9 cellular contexts compared by ENCODE assay signal in genomic region chr2:88857951-88858406, GRCh38.
DNase-seq lines count a peak whose midpoint lies in the region; ATAC-seq and TF ChIP-seq lines count a peak whose summit lies in the region.
"Had no signal": no experiment of that assay in that cellular context is flagged by ENCODE, and none has a peak within 500 bp of the region (broad histone marks: within the 10 kb centered on the region; RNA-seq: fewer than 3 reads in every experiment).

No MANE protein-coding gene starts in this region.

- H3K4me1 ChIP-seq in NT2/D1 (ENCODE audit: insufficient read depth, insufficient read length) = no peaks in the 10 kb centered on the region
- no peaks in the 10 kb centered on the region for H3K4me1 ChIP-seq in adrenal gland (replicated peaks in 1 of 2)

- no peak overlapping the region for H3K27ac ChIP-seq in adrenal gland
- H3K27ac ChIP-seq: SK-N-MC had no signal

- H3K9ac ChIP-seq in NT2/D1 (ENCODE audit: insufficient read length, low read depth) = no peak overlapping the region

- intact Hi-C loops in adrenal gland (cut with DNase I) = no loop called here

- no peak for TF ChIP-seq POLR2A in adrenal gland (IDR thresholded peaks at IDR 0.05)

- H3K36me3 ChIP-seq in H7 (replicated peaks; ENCODE audit: control insufficient read depth, insufficient read depth, low read length) = no peaks in the 10 kb centered on the region
- H3K36me3 ChIP-seq in NT2/D1 (ENCODE audit: insufficient read depth, insufficient read length, low read length) = no peaks in the 10 kb centered on the region
- no peaks in the 10 kb centered on the region for H3K36me3 ChIP-seq in adrenal gland (replicated peaks in 1 of 2)

- H3K27me3 ChIP-seq in H7 (ENCODE audit: control insufficient read depth, insufficient read depth, low read length) (no peaks in the 10 kb centered on the region), NT2/D1 (ENCODE audit: insufficient read depth, insufficient read length) (no peaks in the 10 kb centered on the region), adrenal gland (peaks cover 5% of the 10 kb centered on the region)

- no peak for ATAC-seq in GM21528 (IDR thresholded peaks at IDR 0.05; ENCODE audit: low FRiP score, unreplicated experiment)

- WGBS in adrenal gland, 4 donors = 72 to 78% (median 77%) methylated on average over 6 to 7 of the region's 7 CpGs

- CTCF ChIA-PET in GM10248 (lab: Yijun Ruan, JAX) = interaction anchor here (1.0 to 21.5 kb wide), 3 partner anchors 10 to 172 kb away, joined by 3 to 460 read pairs (median 43); no protein-coding TSS in a partner anchor

- POLR2A ChIA-PET in GM10248 (lab: Yijun Ruan, JAX) = interaction anchor here (0.6 to 6.1 kb wide), 8 partner anchors 11 to 170 kb away, joined by 3 to 79 read pairs (median 10); no protein-coding TSS in a partner anchor

- TF ChIP-seq CTCF in GM10248 (IDR thresholded peaks at IDR 0.05; ENCODE audit: control extremely low read depth, extremely low read depth, low read depth, missing control alignments) (no peak), adrenal gland (IDR thresholded peaks at IDR 0.05) (no peak)

- DNase-seq in GM10248 (ENCODE audit: extremely low spot score) (peak; percentile 12), H7 (peak; percentile 57), NT2/D1 (ENCODE audit: low read depth, low spot score) (peak; percentile 18), iPS-NIHi7 (ENCODE audit: extremely low spot score) (peak; percentile 52), activated gamma-delta T cell treated with Interleukin-2 at 50 U/mL for 16 hours (no peak), adrenal gland (no peak), NCI-H2029 treated with DMSO at 0.1 percent for 48 hours (lab: John Stamatoyannopoulos, UW) (no peak)

- H3K9me3 ChIP-seq in NT2/D1 (ENCODE audit: insufficient read depth, low read length) = no peaks in the 10 kb centered on the region
- no peaks in the 10 kb centered on the region for H3K9me3 ChIP-seq in adrenal gland (replicated peaks in 1 of 3)

- no peak overlapping the region for H3K4me3 ChIP-seq in H7 (ENCODE audit: insufficient read depth, low read depth, low read length)
- H3K4me3 ChIP-seq in NT2/D1 (ENCODE audit: insufficient read length, low read depth) = no peak overlapping the region
- no peak overlapping the region for H3K4me3 ChIP-seq in adrenal gland
- H3K4me3 ChIP-seq: SK-N-MC had no signal

Comparison
In these comparisons a context has a peak if more than half of its experiments do, and no peak if none do; other contexts are left out.
1. DNase-seq: peak in GM10248 (single experiment), H7 (single experiment), NT2/D1 (single experiment) and iPS-NIHi7 (single experiment); none in activated gamma-delta T cell treated with Interleukin-2 at 50 U/mL for 16 hours (single experiment), adrenal gland (0 of 7) and NCI-H2029 treated with DMSO at 0.1 percent for 48 hours (single experiment).